Comparison of ENCODE assay signal across 23 cellular contexts in the genomic region with DNA sequence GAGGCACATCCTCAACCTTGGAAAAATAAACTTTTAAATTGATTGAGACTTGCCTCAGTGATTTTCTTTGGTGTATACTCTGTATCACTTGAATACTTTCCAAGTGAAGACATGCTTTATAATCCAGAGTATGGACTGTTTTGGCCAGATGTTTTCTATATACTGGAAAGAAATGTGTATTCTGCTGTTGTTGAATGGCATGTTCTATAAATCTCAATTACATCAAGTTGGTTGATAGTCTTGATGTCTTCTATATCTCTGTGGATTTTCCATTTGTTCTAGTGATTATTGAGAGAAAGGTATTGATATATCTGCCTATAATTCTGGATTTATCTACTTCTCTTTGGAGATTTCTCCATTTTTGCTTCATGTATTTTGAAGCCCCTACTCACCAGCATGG. TPM values are rescaled to one million over a fixed set of nuclear protein-coding genes. Genes with fewer than 3 reads are reported as not detected.
"Had no signal": no experiment of that assay in that cellular context is flagged by ENCODE, and none has a peak within 500 bp of the region (broad histone marks: within the 10 kb centered on the region; RNA-seq: fewer than 3 reads in every experiment).

No MANE protein-coding gene starts in this region.

- H3K36me3 ChIP-seq: SJSA1 had no signal

- H3K27ac ChIP-seq: HL-60 had no signal

- H3K4me2 ChIP-seq: SK-N-SH had no signal

- H3K27me3 ChIP-seq: SJSA1 had no signal

- H3K27ac Mint-ChIP-seq: T-cell had no signal

- H3K4me3 Mint-ChIP-seq: T-cell had no signal

- H3K4me1 Mint-ChIP-seq: T-cell had no signal

- FAIRE-seq: HTR-8/SVneo had no signal

- DNase-seq: KBM-7, NCI-H1092, NCI-H1105 treated with DMSO at 0.1 percent for 48 hours, NCI-H1417 treated with DMSO at 0.1 percent for 48 hours, NCI-H146, NCI-H1694 treated with DMSO at 0.1 percent for 48 hours, NCI-H1930, NCI-H2081, NCI-H2107, NCI-H2227 treated with DMSO at 0.1 percent for 48 hours, NCI-H524, NCI-H526 treated with DMSO at 0.1 percent for 48 hours, NCI-H748 treated with DMSO at 0.1 percent for 48 hours, Right ventricle myocardium superior, RPMI8226, SIG-M5, SK-N-SH, SW 1271, T-cell had no signal

- H3K4me3 ChIP-seq: SJSA1 had no signal

- H3K9ac ChIP-seq: SK-N-SH had no signal

- H3K9me3 ChIP-seq: SK-N-SH had no signal

- ATAC-seq: T-cell had no signal

- H3K36me3 Mint-ChIP-seq: T-cell had no signal

RNA-seq across cellular contexts. Expression of gene CFAP57, which starts 37.5 kb away (rescaled TPM):
- total RNA-seq: LHCN-M2, Right ventricle myocardium superior had no signal
